In genomic region chr2:70098032-70098431, GRCh38 we compare ENCODE assay signal across 13 cellular contexts.
"Had no signal": no experiment of that assay in that cellular context is flagged by ENCODE, and none has a peak within 500 bp of the region (broad histone marks: within the 10 kb centered on the region; RNA-seq: fewer than 3 reads in every experiment).

No MANE protein-coding gene starts in this region.

- DNase-seq: activated CD4-positive, alpha-beta T cell treated with anti-CD3 and anti-CD28 coated beads, Interleukin-2, amount 50 U/mL, for 48 hours; activated CD4-positive, CD25-positive, alpha-beta regulatory T cell; activated effector memory CD4-positive, alpha-beta T cell treated with Interleukin-2 at 50 U/mL for 16 hours; hippocampal formation; lower lobe of right lung; midbrain; posterior cingulate gyrus; SK-N-SH had no signal

- H3K9me3 Mint-ChIP-seq: T-helper 1 cell treated with Interleukin-12 subunit alpha and Interleukin-12 subunit beta and Interleukin-4 antibody, amounts not matched to agents 30 μg/mL and 1 μg/mL, for 36 hours had no signal

- H3K4me2 ChIP-seq: SK-N-SH had no signal

- H3K27me3 ChIP-seq: ascending aorta, tibial nerve had no signal

- H3K27ac ChIP-seq: ascending aorta, lower lobe of right lung, skin epidermis had no signal

- H3K4me3 ChIP-seq: ascending aorta, lower lobe of right lung, skin epidermis, tibial nerve had no signal

- H3K36me3 ChIP-seq: ascending aorta, lower lobe of right lung had no signal

- ATAC-seq: lower lobe of right lung had no signal

- H3K27ac Mint-ChIP-seq: T-helper 1 cell treated with Interleukin-12 subunit alpha and Interleukin-12 subunit beta and Interleukin-4 antibody, amounts not matched to agents 30 μg/mL and 1 μg/mL, for 36 hours had no signal

- FAIRE-seq: bronchial epithelial cell had no signal

- H3K9me2 ChIP-seq: SK-N-SH had no signal

- H3K9me3 ChIP-seq: ascending aorta, lower lobe of right lung, SK-N-SH, tibial nerve had no signal

- H3K4me3 Mint-ChIP-seq: T-helper 1 cell treated with Interleukin-12 subunit alpha and Interleukin-12 subunit beta and Interleukin-4 antibody, amounts not matched to agents 30 μg/mL and 1 μg/mL, for 36 hours had no signal

- H3K9ac ChIP-seq: SK-N-SH had no signal
